Comparison of ENCODE assay signal across 2 cellular contexts in the genomic region with DNA sequence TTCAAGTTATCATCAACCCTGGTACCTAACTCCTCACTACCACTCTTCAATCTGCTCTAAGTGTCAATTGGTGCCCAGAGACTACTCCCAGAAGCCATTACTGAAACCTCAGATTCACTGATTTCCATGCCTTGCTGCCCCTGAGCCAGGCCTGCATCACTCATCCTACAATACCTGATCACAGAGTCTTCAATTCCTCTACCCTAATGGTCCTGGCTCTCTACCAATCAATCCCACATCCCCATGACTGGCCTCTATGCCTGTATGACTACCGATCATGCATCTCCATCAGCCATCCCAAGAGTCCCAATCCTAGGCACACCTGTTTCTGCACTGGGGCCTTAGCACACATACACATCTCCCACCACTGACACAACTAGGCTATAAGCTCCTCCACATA.
A peak's percentile ranks its signal among the peaks of the same experiment; 100 is the strongest.
TF ChIP-seq lines count a peak whose summit lies in the region.

No MANE protein-coding gene starts in this region.

TF ChIP-seq in HEK293, 187 proteins besides CTCF, POLR2A, EP300 and RAD21:
- TF ChIP-seq ZNF777 (tag by site-specific recombination; IDR thresholded peaks at IDR 0.05; ENCODE audit: borderline replicate concordance) = no peak
- peak; percentile 99 for TF ChIP-seq ZBTB17 (tag by site-specific recombination; IDR thresholded peaks at IDR 0.05)

TF ChIP-seq in GM12878, 131 proteins besides CTCF, POLR2A, EP300 and RAD21:
- no peak for TF ChIP-seq TCF3 (IDR thresholded peaks at IDR 0.05; ENCODE audit: borderline replicate concordance, insufficient read depth, low read depth, low read length)
- TF ChIP-seq, protein P1, sequence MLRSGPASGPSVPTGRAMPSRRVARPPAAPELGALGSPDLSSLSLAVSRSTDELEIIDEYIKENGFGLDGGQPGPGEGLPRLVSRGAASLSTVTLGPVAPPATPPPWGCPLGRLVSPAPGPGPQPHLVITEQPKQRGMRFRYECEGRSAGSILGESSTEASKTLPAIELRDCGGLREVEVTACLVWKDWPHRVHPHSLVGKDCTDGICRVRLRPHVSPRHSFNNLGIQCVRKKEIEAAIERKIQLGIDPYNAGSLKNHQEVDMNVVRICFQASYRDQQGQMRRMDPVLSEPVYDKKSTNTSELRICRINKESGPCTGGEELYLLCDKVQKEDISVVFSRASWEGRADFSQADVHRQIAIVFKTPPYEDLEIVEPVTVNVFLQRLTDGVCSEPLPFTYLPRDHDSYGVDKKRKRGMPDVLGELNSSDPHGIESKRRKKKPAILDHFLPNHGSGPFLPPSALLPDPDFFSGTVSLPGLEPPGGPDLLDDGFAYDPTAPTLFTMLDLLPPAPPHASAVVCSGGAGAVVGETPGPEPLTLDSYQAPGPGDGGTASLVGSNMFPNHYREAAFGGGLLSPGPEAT (IDR thresholded peaks at IDR 0.05; ENCODE audit: low read depth) = no peak
- TF ChIP-seq MEF2B (IDR thresholded peaks at IDR 0.05; ENCODE audit: partially characterized antibody, poor library complexity, severe bottlenecking) = no peak
- TF ChIP-seq, protein P2, sequence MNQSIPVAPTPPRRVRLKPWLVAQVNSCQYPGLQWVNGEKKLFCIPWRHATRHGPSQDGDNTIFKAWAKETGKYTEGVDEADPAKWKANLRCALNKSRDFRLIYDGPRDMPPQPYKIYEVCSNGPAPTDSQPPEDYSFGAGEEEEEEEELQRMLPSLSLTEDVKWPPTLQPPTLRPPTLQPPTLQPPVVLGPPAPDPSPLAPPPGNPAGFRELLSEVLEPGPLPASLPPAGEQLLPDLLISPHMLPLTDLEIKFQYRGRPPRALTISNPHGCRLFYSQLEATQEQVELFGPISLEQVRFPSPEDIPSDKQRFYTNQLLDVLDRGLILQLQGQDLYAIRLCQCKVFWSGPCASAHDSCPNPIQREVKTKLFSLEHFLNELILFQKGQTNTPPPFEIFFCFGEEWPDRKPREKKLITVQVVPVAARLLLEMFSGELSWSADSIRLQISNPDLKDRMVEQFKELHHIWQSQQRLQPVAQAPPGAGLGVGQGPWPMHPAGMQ (IDR thresholded peaks at IDR 0.05; ENCODE audit: borderline replicate concordance) = no peak
- TF ChIP-seq GATAD2B (conservative IDR thresholded peaks at IDR 0.05; ENCODE audit: low read depth) = no peak
- TF ChIP-seq, protein P3, sequence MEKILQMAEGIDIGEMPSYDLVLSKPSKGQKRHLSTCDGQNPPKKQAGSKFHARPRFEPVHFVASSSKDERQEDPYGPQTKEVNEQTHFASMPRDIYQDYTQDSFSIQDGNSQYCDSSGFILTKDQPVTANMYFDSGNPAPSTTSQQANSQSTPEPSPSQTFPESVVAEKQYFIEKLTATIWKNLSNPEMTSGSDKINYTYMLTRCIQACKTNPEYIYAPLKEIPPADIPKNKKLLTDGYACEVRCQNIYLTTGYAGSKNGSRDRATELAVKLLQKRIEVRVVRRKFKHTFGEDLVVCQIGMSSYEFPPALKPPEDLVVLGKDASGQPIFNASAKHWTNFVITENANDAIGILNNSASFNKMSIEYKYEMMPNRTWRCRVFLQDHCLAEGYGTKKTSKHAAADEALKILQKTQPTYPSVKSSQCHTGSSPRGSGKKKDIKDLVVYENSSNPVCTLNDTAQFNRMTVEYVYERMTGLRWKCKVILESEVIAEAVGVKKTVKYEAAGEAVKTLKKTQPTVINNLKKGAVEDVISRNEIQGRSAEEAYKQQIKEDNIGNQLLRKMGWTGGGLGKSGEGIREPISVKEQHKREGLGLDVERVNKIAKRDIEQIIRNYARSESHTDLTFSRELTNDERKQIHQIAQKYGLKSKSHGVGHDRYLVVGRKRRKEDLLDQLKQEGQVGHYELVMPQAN (conservative IDR thresholded peaks at IDR 0.05) = no peak
- TF ChIP-seq KDM1A (IDR thresholded peaks at IDR 0.05; ENCODE audit: borderline replicate concordance) = no peak
- TF ChIP-seq NR2C1 (IDR thresholded peaks at IDR 0.05) = no peak
- TF ChIP-seq NR2C2 (IDR thresholded peaks at IDR 0.05; ENCODE audit: borderline replicate concordance, control insufficient read depth, insufficient read length, low read depth) = no peak
- no peak for TF ChIP-seq BRCA1 (IDR thresholded peaks at IDR 0.05; ENCODE audit: low read depth, low read length)
- TF ChIP-seq CREB1 (IDR thresholded peaks at IDR 0.05; ENCODE audit: low read depth) = no peak
- no peak for TF ChIP-seq HDGF (IDR thresholded peaks at IDR 0.05)
- TF ChIP-seq EED (IDR thresholded peaks at IDR 0.05; ENCODE audit: low read depth) = no peak
- no peak for TF ChIP-seq NFIC (IDR thresholded peaks at IDR 0.05; ENCODE audit: low read depth, low read length)
- TF ChIP-seq, protein P4, sequence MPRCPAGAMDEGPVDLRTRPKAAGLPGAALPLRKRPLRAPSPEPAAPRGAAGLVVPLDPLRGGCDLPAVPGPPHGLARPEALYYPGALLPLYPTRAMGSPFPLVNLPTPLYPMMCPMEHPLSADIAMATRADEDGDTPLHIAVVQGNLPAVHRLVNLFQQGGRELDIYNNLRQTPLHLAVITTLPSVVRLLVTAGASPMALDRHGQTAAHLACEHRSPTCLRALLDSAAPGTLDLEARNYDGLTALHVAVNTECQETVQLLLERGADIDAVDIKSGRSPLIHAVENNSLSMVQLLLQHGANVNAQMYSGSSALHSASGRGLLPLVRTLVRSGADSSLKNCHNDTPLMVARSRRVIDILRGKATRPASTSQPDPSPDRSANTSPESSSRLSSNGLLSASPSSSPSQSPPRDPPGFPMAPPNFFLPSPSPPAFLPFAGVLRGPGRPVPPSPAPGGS (IDR thresholded peaks at IDR 0.05; ENCODE audit: borderline replicate concordance, insufficient read depth, low read depth, low read length, poor library complexity, severe bottlenecking) = no peak
- no peak for TF ChIP-seq POU2F2 (IDR thresholded peaks at IDR 0.05; ENCODE audit: borderline replicate concordance, low read depth, low read length)
